Comparison of ENCODE assay signal across 1 cellular context in the genomic region with DNA sequence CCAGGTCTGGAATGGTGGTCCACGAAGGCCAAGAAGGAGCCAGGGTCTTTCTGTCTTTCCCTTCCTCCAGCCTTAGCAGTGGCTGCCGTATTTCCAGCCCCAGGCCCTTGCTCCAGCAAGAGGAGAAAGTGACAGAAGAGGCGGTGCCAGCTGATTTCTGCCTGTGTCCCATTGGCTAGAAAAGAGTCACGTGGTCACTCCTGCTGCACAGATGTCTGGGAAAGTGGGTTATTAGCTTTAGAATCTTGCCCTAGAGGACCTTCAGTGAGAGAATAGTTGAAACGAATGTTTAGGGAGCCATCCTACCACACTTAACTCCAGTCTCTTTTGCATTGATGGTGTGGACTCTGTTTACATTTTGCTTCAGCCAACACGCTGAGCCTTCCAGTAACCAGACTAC.
TF ChIP-seq lines count a peak whose summit lies in the region.

No MANE protein-coding gene starts in this region.

TF ChIP-seq in K562, 482 proteins besides CTCF, POLR2A, EP300 and RAD21 (continued from another document):
- TF ChIP-seq, protein P1, sequence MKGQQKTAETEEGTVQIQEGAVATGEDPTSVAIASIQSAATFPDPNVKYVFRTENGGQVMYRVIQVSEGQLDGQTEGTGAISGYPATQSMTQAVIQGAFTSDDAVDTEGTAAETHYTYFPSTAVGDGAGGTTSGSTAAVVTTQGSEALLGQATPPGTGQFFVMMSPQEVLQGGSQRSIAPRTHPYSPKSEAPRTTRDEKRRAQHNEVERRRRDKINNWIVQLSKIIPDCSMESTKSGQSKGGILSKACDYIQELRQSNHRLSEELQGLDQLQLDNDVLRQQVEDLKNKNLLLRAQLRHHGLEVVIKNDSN (CRISPR knock-in tag; IDR thresholded peaks at IDR 0.05), result peak; percentile 84
- TF ChIP-seq NONO (IDR thresholded peaks at IDR 0.05; ENCODE audit: low read depth in 2 of 2, low read length in 1 of 2) (no peak), ASH1L (IDR thresholded peaks at IDR 0.05; ENCODE audit: borderline replicate concordance, low read depth, partially characterized antibody) (no peak), HDAC2 (IDR thresholded peaks at IDR 0.05) (no peak), NFYB (IDR thresholded peaks at IDR 0.05; ENCODE audit: extremely low read depth, insufficient read length) (peak; percentile 47), SRSF1 (IDR thresholded peaks at IDR 0.05; ENCODE audit: low read depth, low read length) (no peak)
TF ChIP-seq in K562: peak in this region for 11.
